In the genomic region with DNA sequence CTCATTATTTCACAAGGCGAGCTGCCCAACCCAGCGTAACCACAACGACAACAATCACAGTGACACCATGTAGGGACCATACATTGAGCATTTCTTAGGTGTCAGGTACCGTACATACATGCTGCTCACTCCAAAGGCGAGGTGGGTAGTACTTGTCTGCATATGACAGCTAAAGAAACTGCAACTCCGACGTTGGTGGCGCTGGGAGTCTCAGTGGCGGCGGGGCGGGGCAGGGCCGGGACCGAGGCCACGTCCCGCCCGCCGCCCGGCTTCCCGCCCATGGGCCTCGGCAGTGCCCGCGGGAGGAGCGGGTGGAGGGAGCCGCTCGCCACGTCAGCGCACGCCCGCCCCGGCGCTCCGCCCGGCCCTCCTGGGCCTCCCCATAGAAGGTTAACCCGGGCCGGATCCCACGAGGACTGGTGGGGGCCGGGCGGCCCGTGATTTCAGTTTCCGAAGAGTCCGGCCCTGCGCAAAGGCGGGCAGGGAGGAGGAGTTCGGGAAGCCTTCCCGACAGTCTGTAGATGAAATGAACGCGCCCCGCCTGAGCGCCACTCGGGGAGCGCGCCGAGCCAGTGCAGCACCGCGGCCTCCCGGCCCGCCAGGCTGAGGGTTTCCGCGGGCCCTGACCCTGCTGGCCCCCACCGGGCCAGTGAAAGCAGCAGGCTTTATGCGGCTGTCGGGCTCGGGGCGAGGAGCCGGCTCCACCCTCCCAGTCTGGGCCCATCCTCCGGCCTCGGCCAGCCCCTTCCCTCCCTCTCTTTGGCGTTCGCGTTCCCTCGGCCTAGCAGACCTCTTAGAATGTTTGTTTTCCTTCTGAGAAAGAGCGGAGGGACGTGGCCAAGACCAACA, we compare ENCODE assay signal across 8 cellular contexts.
DNase-seq lines count a peak whose midpoint lies in the region; ATAC-seq lines count a peak whose summit lies in the region.

No MANE protein-coding gene starts in this region.

- peak; percentile 78 to 85 for DNase-seq in AML-193 (lab: John Stamatoyannopoulos, UW)
- DNase-seq in NCI-H748 treated with DMSO at 0.1 percent for 48 hours (lab: John Stamatoyannopoulos, UW) = peak; percentile 33
- peak; percentile 63 to 74 (median 73) for DNase-seq in activated CD8-positive, alpha-beta memory T cell treated with anti-CD3 and anti-CD28 coated beads for 48 hours (ENCODE audit: low read depth in 2 of 3, low spot score in 2 of 3)
- DNase-seq in effector memory CD4-positive, alpha-beta T cell = peak; percentile 52 to 55 (median 52)
- peak; percentile 42 to 54 for DNase-seq in memory B cell (ENCODE audit: low spot score in 2 of 2)
- peak; percentile 36 for DNase-seq in stimulated activated CD8-positive, alpha-beta memory T cell treated with anti-CD3 and anti-CD28 coated beads, Interleukin-12 subunit alpha, Interleukin-12 subunit beta, amount 100 ng/mL, for 1 hour (ENCODE audit: low read depth)

- peak overlapping the region; percentile 54 for H3K4me3 ChIP-seq in effector memory CD4-positive, alpha-beta T cell (ENCODE audit: insufficient read depth, low read depth, low read length, poor library complexity, severe bottlenecking)

- peaks cover 5% of the 10 kb centered on the region for H3K4me1 ChIP-seq in effector memory CD4-positive, alpha-beta T cell (ENCODE audit: control insufficient read depth, insufficient read depth, low read length, poor library complexity, severe bottlenecking)

- peaks cover 7% of the 10 kb centered on the region for H3K4me1 Mint-ChIP-seq in memory B cell

- no peaks in the 10 kb centered on the region for H3K27me3 Mint-ChIP-seq in memory B cell

- ATAC-seq in GM18909 (IDR thresholded peaks at IDR 0.05; ENCODE audit: poor library complexity, unreplicated experiment) (peak; percentile 85), HG03135 (IDR thresholded peaks at IDR 0.05; ENCODE audit: unreplicated experiment) (peak; percentile 79), memory B cell (ENCODE audit: low read depth) (peak; percentile 79)

- H3K36me3 ChIP-seq in effector memory CD4-positive, alpha-beta T cell (ENCODE audit: control insufficient read depth, insufficient read depth, low read length) = no peaks in the 10 kb centered on the region

- H3K9me3 ChIP-seq in effector memory CD4-positive, alpha-beta T cell (ENCODE audit: control insufficient read depth, low read length) = no peaks in the 10 kb centered on the region

- H3K9me3 Mint-ChIP-seq in memory B cell = no peaks in the 10 kb centered on the region

- H3K27ac Mint-ChIP-seq in memory B cell = peak overlapping the region; percentile 86

- peak overlapping the region; percentile 17 for H3K27ac ChIP-seq in effector memory CD4-positive, alpha-beta T cell (ENCODE audit: insufficient read depth, low read length, poor library complexity, severe bottlenecking)

- no peaks in the 10 kb centered on the region for H3K36me3 Mint-ChIP-seq in memory B cell

- H3K4me3 Mint-ChIP-seq in memory B cell = peak overlapping the region; percentile 89

- H3K27me3 ChIP-seq in effector memory CD4-positive, alpha-beta T cell (replicated peaks; ENCODE audit: control insufficient read depth, insufficient read depth, low read length, poor library complexity, severe bottlenecking) = no peaks in the 10 kb centered on the region

Comparison
In these comparisons a context has a peak if more than half of its experiments do, and no peak if none do; other contexts are left out.
1. Peak in every context shown above with its lines: DNase-seq, ATAC-seq, H3K4me3 ChIP-seq and H3K27ac ChIP-seq.